In the genomic region with DNA sequence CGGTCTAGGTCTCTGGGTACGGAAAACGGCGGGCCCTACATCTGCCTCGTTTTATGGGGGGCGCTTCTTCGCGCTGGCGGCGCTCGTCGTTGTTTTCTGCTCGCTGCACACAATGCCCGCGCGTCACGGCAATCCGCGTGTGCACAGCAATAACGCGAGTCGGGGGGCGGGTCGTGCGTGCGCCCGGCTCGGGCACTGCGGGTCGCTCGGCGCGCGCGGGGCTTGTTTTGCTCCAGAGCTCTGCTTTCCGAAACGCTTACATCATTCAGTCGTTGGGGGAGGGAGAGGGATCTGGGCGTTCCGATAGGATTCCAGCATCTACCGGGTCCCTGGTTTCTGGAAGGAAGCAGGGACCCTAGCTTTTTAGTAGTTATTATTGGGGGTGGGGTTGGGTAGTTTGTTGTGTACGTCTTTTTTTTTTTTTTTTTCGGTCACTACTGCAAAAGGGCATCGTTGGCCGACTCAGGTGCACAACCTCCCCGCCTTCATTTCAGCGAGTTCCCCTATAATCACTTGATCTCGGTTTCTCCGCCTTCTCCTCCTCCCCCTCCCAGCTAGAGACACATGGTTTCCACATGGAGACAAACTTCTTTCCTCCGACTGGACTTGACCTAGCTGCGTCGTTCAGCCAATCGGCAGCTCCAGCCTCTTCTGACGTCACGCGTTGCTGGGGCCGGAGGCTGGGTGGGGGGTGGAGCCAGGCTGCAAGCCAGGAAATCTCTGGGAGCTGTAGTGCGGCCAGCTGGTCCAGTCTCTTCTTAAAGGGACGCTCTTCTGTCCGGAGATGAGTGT, we compare ENCODE assay signal across 1 cellular context.
TF ChIP-seq lines count a peak whose summit lies in the region.

No MANE protein-coding gene starts in this region.

TF ChIP-seq in HepG2, 621 proteins besides CTCF, POLR2A, EP300 and RAD21 (continued from another document and continues in another):
- TF ChIP-seq, protein P1, sequence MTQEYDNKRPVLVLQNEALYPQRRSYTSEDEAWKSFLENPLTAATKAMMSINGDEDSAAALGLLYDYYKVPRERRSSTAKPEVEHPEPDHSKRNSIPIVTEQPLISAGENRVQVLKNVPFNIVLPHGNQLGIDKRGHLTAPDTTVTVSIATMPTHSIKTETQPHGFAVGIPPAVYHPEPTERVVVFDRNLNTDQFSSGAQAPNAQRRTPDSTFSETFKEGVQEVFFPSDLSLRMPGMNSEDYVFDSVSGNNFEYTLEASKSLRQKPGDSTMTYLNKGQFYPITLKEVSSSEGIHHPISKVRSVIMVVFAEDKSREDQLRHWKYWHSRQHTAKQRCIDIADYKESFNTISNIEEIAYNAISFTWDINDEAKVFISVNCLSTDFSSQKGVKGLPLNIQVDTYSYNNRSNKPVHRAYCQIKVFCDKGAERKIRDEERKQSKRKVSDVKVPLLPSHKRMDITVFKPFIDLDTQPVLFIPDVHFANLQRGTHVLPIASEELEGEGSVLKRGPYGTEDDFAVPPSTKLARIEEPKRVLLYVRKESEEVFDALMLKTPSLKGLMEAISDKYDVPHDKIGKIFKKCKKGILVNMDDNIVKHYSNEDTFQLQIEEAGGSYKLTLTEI (CRISPR knock-in tag; conservative IDR thresholded peaks at IDR 0.05), result no peak
- TF ChIP-seq ZNF891 (CRISPR knock-in tag; IDR thresholded peaks at IDR 0.05) (peak; percentile 34; the same call in 1 of the 2 replicates), RCOR2 (CRISPR knock-in tag; IDR thresholded peaks at IDR 0.05) (no peak), SP2 (CRISPR knock-in tag; IDR thresholded peaks at IDR 0.05) (no peak), NBN (conservative IDR thresholded peaks at IDR 0.05) (no peak), U2AF1 (optimal IDR thresholded peaks at IDR 0.05; ENCODE audit: low read depth, low read length) (peak; percentile 5), SUZ12 (IDR thresholded peaks at IDR 0.05; ENCODE audit: low read depth, low read length) (no peak), RFXAP (CRISPR knock-in tag; IDR thresholded peaks at IDR 0.05; ENCODE audit: borderline replicate concordance) (peak; percentile 100), MAZ (IDR thresholded peaks at IDR 0.05; ENCODE audit: borderline replicate concordance, low read depth, low read length) (peak; percentile 64), MAZ (CRISPR knock-in tag; IDR thresholded peaks at IDR 0.05; ENCODE audit: low read depth) (peak; percentile 39; the same call in 1 of the 2 replicates), MIXL1 (CRISPR knock-in tag; IDR thresholded peaks at IDR 0.05) (0 out of 2 replicates have a peak, but pooled peaks have one; percentile 11), NCOA2 (CRISPR knock-in tag; IDR thresholded peaks at IDR 0.05) (peak; percentile 29; the same call in 1 of the 2 replicates), KLF15 (CRISPR knock-in tag; IDR thresholded peaks at IDR 0.05; ENCODE audit: borderline replicate concordance) (no peak), ZNF792 (CRISPR knock-in tag; IDR thresholded peaks at IDR 0.05) (no peak), RXRB (CRISPR knock-in tag; IDR thresholded peaks at IDR 0.05; ENCODE audit: borderline replicate concordance) (peak; percentile 19; the same call in 1 of the 2 replicates), SCMH1 (CRISPR knock-in tag; IDR thresholded peaks at IDR 0.05; ENCODE audit: borderline replicate concordance) (no peak), ZNF367 (CRISPR knock-in tag; IDR thresholded peaks at IDR 0.05; ENCODE audit: borderline replicate concordance) (no peak), ZSCAN20 (CRISPR knock-in tag; IDR thresholded peaks at IDR 0.05; ENCODE audit: borderline replicate concordance) (no peak), ZNF326 (CRISPR knock-in tag; IDR thresholded peaks at IDR 0.05; ENCODE audit: borderline replicate concordance) (no peak), SP4 (CRISPR knock-in tag; IDR thresholded peaks at IDR 0.05) (no peak), RFXANK (CRISPR knock-in tag; IDR thresholded peaks at IDR 0.05) (peak; percentile 100), IKZF1 (IDR thresholded peaks at IDR 0.05) (no peak), JDP2 (CRISPR knock-in tag; IDR thresholded peaks at IDR 0.05; ENCODE audit: borderline replicate concordance) (no peak; the same call in 1 of the 2 replicates), MBD4 (IDR thresholded peaks at IDR 0.05; ENCODE audit: borderline replicate concordance, low read length) (no peak), SALL2 (CRISPR knock-in tag; IDR thresholded peaks at IDR 0.05) (no peak), ZSCAN9 (CRISPR knock-in tag; IDR thresholded peaks at IDR 0.05; ENCODE audit: borderline replicate concordance) (peak; percentile 23; the same call in 1 of the 2 replicates), PAX8 (CRISPR knock-in tag; IDR thresholded peaks at IDR 0.05; ENCODE audit: borderline replicate concordance) (no peak), ZC3H4 (CRISPR knock-in tag; IDR thresholded peaks at IDR 0.05; ENCODE audit: borderline replicate concordance) (no peak), ZNF816 (CRISPR knock-in tag; IDR thresholded peaks at IDR 0.05; ENCODE audit: borderline replicate concordance) (no peak), ELF1 (CRISPR knock-in tag; IDR thresholded peaks at IDR 0.05) (no peak; the same call in 1 of the 2 replicates), MXD4 (CRISPR knock-in tag; IDR thresholded peaks at IDR 0.05) (peak; percentile 93), AHR (CRISPR knock-in tag; IDR thresholded peaks at IDR 0.05) (no peak), HDAC2 (CRISPR knock-in tag; IDR thresholded peaks at IDR 0.05) (no peak), TCF12 (IDR thresholded peaks at IDR 0.05) (no peak), TCF12 (CRISPR knock-in tag; IDR thresholded peaks at IDR 0.05) (no peak), ZFP37 (CRISPR knock-in tag; IDR thresholded peaks at IDR 0.05; ENCODE audit: borderline replicate concordance) (peak; percentile 22; the same call in 1 of the 2 replicates), PPARG (CRISPR knock-in tag; conservative IDR thresholded peaks at IDR 0.05) (no peak), PCBP2 (optimal IDR thresholded peaks at IDR 0.05; ENCODE audit: low read depth, low read length, poor library complexity, severe bottlenecking) (no peak), ZNF33B (CRISPR knock-in tag; IDR thresholded peaks at IDR 0.05) (0 out of 2 replicates have a peak, but pooled peaks have one; percentile 18), ETV5 (CRISPR knock-in tag; IDR thresholded peaks at IDR 0.05; ENCODE audit: borderline replicate concordance) (0 out of 2 replicates have a peak, but pooled peaks have one; percentile 4), ZNF564 (CRISPR knock-in tag; IDR thresholded peaks at IDR 0.05) (no peak), TCF7 (IDR thresholded peaks at IDR 0.05; ENCODE audit: low read depth) (no peak), RBM39 (IDR thresholded peaks at IDR 0.05; ENCODE audit: low read depth, low read length, poor library complexity, severe bottlenecking) (no peak), ZNF549 (CRISPR knock-in tag; IDR thresholded peaks at IDR 0.05) (no peak), ZBTB38 (CRISPR knock-in tag; IDR thresholded peaks at IDR 0.05) (no peak)
- TF ChIP-seq, protein P2, sequence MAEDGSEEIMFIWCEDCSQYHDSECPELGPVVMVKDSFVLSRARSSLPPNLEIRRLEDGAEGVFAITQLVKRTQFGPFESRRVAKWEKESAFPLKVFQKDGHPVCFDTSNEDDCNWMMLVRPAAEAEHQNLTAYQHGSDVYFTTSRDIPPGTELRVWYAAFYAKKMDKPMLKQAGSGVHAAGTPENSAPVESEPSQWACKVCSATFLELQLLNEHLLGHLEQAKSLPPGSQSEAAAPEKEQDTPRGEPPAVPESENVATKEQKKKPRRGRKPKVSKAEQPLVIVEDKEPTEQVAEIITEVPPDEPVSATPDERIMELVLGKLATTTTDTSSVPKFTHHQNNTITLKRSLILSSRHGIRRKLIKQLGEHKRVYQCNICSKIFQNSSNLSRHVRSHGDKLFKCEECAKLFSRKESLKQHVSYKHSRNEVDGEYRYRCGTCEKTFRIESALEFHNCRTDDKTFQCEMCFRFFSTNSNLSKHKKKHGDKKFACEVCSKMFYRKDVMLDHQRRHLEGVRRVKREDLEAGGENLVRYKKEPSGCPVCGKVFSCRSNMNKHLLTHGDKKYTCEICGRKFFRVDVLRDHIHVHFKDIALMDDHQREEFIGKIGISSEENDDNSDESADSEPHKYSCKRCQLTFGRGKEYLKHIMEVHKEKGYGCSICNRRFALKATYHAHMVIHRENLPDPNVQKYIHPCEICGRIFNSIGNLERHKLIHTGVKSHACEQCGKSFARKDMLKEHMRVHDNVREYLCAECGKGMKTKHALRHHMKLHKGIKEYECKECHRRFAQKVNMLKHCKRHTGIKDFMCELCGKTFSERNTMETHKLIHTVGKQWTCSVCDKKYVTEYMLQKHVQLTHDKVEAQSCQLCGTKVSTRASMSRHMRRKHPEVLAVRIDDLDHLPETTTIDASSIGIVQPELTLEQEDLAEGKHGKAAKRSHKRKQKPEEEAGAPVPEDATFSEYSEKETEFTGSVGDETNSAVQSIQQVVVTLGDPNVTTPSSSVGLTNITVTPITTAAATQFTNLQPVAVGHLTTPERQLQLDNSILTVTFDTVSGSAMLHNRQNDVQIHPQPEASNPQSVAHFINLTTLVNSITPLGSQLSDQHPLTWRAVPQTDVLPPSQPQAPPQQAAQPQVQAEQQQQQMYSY (CRISPR knock-in tag; IDR thresholded peaks at IDR 0.05), result no peak
- TF ChIP-seq, protein P3, sequence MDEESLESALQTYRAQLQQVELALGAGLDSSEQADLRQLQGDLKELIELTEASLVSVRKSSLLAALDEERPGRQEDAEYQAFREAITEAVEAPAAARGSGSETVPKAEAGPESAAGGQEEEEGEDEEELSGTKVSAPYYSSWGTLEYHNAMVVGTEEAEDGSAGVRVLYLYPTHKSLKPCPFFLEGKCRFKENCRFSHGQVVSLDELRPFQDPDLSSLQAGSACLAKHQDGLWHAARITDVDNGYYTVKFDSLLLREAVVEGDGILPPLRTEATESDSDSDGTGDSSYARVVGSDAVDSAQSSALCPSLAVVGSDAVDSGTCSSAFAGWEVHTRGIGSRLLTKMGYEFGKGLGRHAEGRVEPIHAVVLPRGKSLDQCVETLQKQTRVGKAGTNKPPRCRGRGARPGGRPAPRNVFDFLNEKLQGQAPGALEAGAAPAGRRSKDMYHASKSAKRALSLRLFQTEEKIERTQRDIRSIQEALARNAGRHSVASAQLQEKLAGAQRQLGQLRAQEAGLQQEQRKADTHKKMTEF (CRISPR knock-in tag; IDR thresholded peaks at IDR 0.05), result peak; percentile 45; the same call in 1 of the 2 replicates
- TF ChIP-seq, protein P4, sequence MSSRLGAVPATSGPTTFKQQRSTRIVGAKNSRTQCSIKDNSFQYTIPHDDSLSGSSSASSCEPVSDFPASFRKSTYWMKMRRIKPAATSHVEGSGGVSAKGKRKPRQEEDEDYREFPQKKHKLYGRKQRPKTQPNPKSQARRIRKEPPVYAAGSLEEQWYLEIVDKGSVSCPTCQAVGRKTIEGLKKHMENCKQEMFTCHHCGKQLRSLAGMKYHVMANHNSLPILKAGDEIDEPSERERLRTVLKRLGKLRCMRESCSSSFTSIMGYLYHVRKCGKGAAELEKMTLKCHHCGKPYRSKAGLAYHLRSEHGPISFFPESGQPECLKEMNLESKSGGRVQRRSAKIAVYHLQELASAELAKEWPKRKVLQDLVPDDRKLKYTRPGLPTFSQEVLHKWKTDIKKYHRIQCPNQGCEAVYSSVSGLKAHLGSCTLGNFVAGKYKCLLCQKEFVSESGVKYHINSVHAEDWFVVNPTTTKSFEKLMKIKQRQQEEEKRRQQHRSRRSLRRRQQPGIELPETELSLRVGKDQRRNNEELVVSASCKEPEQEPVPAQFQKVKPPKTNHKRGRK (CRISPR knock-in tag; IDR thresholded peaks at IDR 0.05), result no peak
- TF ChIP-seq, protein P5, sequence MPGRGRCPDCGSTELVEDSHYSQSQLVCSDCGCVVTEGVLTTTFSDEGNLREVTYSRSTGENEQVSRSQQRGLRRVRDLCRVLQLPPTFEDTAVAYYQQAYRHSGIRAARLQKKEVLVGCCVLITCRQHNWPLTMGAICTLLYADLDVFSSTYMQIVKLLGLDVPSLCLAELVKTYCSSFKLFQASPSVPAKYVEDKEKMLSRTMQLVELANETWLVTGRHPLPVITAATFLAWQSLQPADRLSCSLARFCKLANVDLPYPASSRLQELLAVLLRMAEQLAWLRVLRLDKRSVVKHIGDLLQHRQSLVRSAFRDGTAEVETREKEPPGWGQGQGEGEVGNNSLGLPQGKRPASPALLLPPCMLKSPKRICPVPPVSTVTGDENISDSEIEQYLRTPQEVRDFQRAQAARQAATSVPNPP (CRISPR knock-in tag; IDR thresholded peaks at IDR 0.05), result 0 out of 2 replicates have a peak, but pooled peaks have one; percentile 28
- TF ChIP-seq, protein P6, sequence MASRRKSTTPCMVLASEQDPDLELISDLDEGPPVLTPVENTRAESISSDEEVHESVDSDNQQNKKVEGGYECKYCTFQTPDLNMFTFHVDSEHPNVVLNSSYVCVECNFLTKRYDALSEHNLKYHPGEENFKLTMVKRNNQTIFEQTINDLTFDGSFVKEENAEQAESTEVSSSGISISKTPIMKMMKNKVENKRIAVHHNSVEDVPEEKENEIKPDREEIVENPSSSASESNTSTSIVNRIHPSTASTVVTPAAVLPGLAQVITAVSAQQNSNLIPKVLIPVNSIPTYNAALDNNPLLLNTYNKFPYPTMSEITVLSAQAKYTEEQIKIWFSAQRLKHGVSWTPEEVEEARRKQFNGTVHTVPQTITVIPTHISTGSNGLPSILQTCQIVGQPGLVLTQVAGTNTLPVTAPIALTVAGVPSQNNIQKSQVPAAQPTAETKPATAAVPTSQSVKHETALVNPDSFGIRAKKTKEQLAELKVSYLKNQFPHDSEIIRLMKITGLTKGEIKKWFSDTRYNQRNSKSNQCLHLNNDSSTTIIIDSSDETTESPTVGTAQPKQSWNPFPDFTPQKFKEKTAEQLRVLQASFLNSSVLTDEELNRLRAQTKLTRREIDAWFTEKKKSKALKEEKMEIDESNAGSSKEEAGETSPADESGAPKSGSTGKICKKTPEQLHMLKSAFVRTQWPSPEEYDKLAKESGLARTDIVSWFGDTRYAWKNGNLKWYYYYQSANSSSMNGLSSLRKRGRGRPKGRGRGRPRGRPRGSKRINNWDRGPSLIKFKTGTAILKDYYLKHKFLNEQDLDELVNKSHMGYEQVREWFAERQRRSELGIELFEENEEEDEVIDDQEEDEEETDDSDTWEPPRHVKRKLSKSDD (CRISPR knock-in tag; IDR thresholded peaks at IDR 0.05; ENCODE audit: low read depth), result no peak
- TF ChIP-seq, protein P7, sequence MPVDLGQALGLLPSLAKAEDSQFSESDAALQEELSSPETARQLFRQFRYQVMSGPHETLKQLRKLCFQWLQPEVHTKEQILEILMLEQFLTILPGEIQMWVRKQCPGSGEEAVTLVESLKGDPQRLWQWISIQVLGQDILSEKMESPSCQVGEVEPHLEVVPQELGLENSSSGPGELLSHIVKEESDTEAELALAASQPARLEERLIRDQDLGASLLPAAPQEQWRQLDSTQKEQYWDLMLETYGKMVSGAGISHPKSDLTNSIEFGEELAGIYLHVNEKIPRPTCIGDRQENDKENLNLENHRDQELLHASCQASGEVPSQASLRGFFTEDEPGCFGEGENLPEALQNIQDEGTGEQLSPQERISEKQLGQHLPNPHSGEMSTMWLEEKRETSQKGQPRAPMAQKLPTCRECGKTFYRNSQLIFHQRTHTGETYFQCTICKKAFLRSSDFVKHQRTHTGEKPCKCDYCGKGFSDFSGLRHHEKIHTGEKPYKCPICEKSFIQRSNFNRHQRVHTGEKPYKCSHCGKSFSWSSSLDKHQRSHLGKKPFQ (CRISPR knock-in tag; IDR thresholded peaks at IDR 0.05; ENCODE audit: insufficient replicate concordance), result peak; percentile 64
- TF ChIP-seq, protein P8, sequence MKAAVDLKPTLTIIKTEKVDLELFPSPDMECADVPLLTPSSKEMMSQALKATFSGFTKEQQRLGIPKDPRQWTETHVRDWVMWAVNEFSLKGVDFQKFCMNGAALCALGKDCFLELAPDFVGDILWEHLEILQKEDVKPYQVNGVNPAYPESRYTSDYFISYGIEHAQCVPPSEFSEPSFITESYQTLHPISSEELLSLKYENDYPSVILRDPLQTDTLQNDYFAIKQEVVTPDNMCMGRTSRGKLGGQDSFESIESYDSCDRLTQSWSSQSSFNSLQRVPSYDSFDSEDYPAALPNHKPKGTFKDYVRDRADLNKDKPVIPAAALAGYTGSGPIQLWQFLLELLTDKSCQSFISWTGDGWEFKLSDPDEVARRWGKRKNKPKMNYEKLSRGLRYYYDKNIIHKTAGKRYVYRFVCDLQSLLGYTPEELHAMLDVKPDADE (CRISPR knock-in tag; IDR thresholded peaks at IDR 0.05), result no peak
